Comparison of ENCODE assay signal across 9 cellular contexts in genomic region chr5:151222054-151222768, GRCh38. TPM values are rescaled to one million over a fixed set of nuclear protein-coding genes. Genes with fewer than 3 reads are reported as not detected.
DNase-seq lines count a peak whose midpoint lies in the region; ATAC-seq, FAIRE-seq and TF ChIP-seq lines count a peak whose summit lies in the region.
"Had no signal": no experiment of that assay in that cellular context is flagged by ENCODE, and none has a peak within 500 bp of the region (broad histone marks: within the 10 kb centered on the region; RNA-seq: fewer than 3 reads in every experiment).

No MANE protein-coding gene starts in this region.

- H3K4me3 ChIP-seq in adrenal gland (peak overlapping the region in 1 of 4 donors; percentile 81), mucosa of descending colon (no peak overlapping the region), thoracic aorta (peak overlapping the region; percentile 90)

- H3K9me3 Mint-ChIP-seq in T-helper 2 cell treated with Interferon-gamma antibody and Interleukin-4, amounts not matched to agents 5 μg/mL and 100 μg/mL, for 36 hours: no peaks in the 10 kb centered on the region

- no peaks in the 10 kb centered on the region for H3K9me3 ChIP-seq in adrenal gland (replicated peaks in 1 of 3)
- no peaks in the 10 kb centered on the region for H3K9me3 ChIP-seq in mucosa of descending colon
- no peaks in the 10 kb centered on the region for H3K9me3 ChIP-seq in thoracic aorta

- H3K27me3 ChIP-seq in adrenal gland: no peaks in the 10 kb centered on the region
- H3K27me3 ChIP-seq in thoracic aorta (replicated peaks; ENCODE audit: insufficient read depth): no peaks in the 10 kb centered on the region

- H3K27ac Mint-ChIP-seq in T-helper 2 cell treated with Interferon-gamma antibody and Interleukin-4, amounts not matched to agents 5 μg/mL and 100 μg/mL, for 36 hours: peak overlapping the region; percentile 86

- H3K36me3 ChIP-seq in adrenal gland (replicated peaks in 1 of 2): no peaks in the 10 kb centered on the region
- H3K36me3 ChIP-seq in mucosa of descending colon (ENCODE audit: low read depth): no peaks in the 10 kb centered on the region
- no peaks in the 10 kb centered on the region for H3K36me3 ChIP-seq in thoracic aorta

- peak overlapping the region; percentile 83 for H3K4me3 Mint-ChIP-seq in T-helper 2 cell treated with Interferon-gamma antibody and Interleukin-4, amounts not matched to agents 5 μg/mL and 100 μg/mL, for 36 hours

- peak overlapping the region; percentile 33 to 92 (median 84) for H3K27ac ChIP-seq in adrenal gland
- peak overlapping the region; percentile 67 to 68 for H3K27ac ChIP-seq in thoracic aorta

- no peak for FAIRE-seq in RCC 7860 (lab: Jason Lieb, UNC)

- intact Hi-C loops in adrenal gland (cut with DNase I) (no loop called here), mucosa of descending colon (cut with DNase I, micrococcal nuclease) (no loop called here)

- peaks cover 22 to 66% of the 10 kb centered on the region in 2 donors for H3K4me1 ChIP-seq in adrenal gland (replicated peaks in 1 of 2)
- H3K4me1 ChIP-seq in mucosa of descending colon (ENCODE audit: low read depth): peaks cover 19% of the 10 kb centered on the region
- H3K4me1 ChIP-seq in thoracic aorta (ENCODE audit: control insufficient read depth in 1 of 2, low read depth in 2 of 2): peaks cover 11 to 39% of the 10 kb centered on the region in 2 donors

- H3K4me1 Mint-ChIP-seq in T-helper 2 cell treated with Interferon-gamma antibody and Interleukin-4, amounts not matched to agents 5 μg/mL and 100 μg/mL, for 36 hours (ENCODE audit: low read depth): peaks cover 59% of the 10 kb centered on the region

- WGBS in adrenal gland, 4 donors: 67 to 73% (median 70%) methylated on average over 5 to 6 of the region's 6 CpGs

- ATAC-seq in mucosa of descending colon (peak; percentile 11), thoracic aorta (ENCODE audit: insufficient number of reproducible peaks, low FRiP score, low read depth) (no peak), GM18498 (IDR thresholded peaks at IDR 0.05; ENCODE audit: unreplicated experiment) (no peak)

- no peaks in the 10 kb centered on the region for H3K27me3 Mint-ChIP-seq in T-helper 2 cell treated with Interferon-gamma antibody and Interleukin-4, amounts not matched to agents 5 μg/mL and 100 μg/mL, for 36 hours (ENCODE audit: low read depth)

- no peak for DNase-seq in T-helper 2 cell treated with Interferon-gamma antibody and Interleukin-4, amounts not matched to agents 5 μg/mL and 100 μg/mL, for 36 hours (ENCODE audit: low spot score)
- DNase-seq in T-helper 2 cell (no peak), adrenal gland (peak in 2 of 7 donors; percentile 35 to 36), mucosa of descending colon (no peak), thoracic aorta (ENCODE audit: low spot score) (no peak), RCC 7860 (ENCODE audit: low spot score) (no peak), COLO829 (ENCODE audit: low spot score) (no peak)
- DNase-seq: NCI-H2227 treated with DMSO at 0.1 percent for 48 hours had no signal

- no peak for TF ChIP-seq CTCF in adrenal gland (IDR thresholded peaks at IDR 0.05)
- no peak for TF ChIP-seq CTCF in mucosa of descending colon (IDR thresholded peaks at IDR 0.05)
- no peak for TF ChIP-seq CTCF in thoracic aorta (IDR thresholded peaks at IDR 0.05)

- peaks cover 37% of the 10 kb centered on the region for H3K36me3 Mint-ChIP-seq in T-helper 2 cell treated with Interferon-gamma antibody and Interleukin-4, amounts not matched to agents 5 μg/mL and 100 μg/mL, for 36 hours (ENCODE audit: low read depth)

- TF ChIP-seq POLR2A in adrenal gland (IDR thresholded peaks at IDR 0.05): no peak

RNA-seq across cellular contexts. Expression of gene CCDC69, which starts 1.7 kb away (rescaled TPM):
- total RNA-seq in adrenal gland (100 to 1,000 TPM; 123 to 241 (median 177) TPM), mucosa of descending colon (100 to 1,000 TPM in 1 of 3 donors, 10 to 100 TPM in 1, 1 to 10 TPM in 1; 8.8 to 190 (median 23.4) TPM), thoracic aorta (10 to 100 TPM; 39.1 to 75.3 TPM)
- polyA plus RNA-seq in adrenal gland: 100 to 1,000 TPM in 2 of 3 donors, 10 to 100 TPM in 1; 76.1 to 176 (median 148) TPM

RNA-seq across cellular contexts. Expression of gene GM2A, which starts 30.8 kb away (rescaled TPM):
- 10 to 100 TPM; 45.0 to 79.8 (median 53.9) TPM for total RNA-seq in adrenal gland
- 10 to 100 TPM; 15.5 to 62.9 (median 21.4) TPM for polyA plus RNA-seq in adrenal gland
- total RNA-seq in mucosa of descending colon: 10 to 100 TPM; 22.0 to 32.1 (median 30.9) TPM
- total RNA-seq in thoracic aorta: 10 to 100 TPM; 26.1 to 32.1 TPM
